7 cellular contexts compared by ENCODE assay signal in genomic region chr7:70693300-70693689, GRCh38.
DNase-seq lines count a peak whose midpoint lies in the region; ATAC-seq lines count a peak whose summit lies in the region.

No MANE protein-coding gene starts in this region.

- peak overlapping the region; percentile 69 for H3K4me3 Mint-ChIP-seq in activated CD8-positive, alpha-beta T cell treated with anti-CD3 and anti-CD28 coated beads, Interleukin-2, amount 10 ng/mL, durations not matched to agents 7 days and 5 days
- peak overlapping the region; percentile 94 for H3K4me3 Mint-ChIP-seq in stimulated activated effector memory CD8-positive, alpha-beta T cell treated with anti-CD3 and anti-CD28 coated beads, Interleukin-12 subunit alpha, Interleukin-12 subunit beta, amount 100 ng/mL, for 72 hours

- H3K36me3 Mint-ChIP-seq in activated CD8-positive, alpha-beta T cell treated with anti-CD3 and anti-CD28 coated beads, Interleukin-2, amount 10 ng/mL, durations not matched to agents 7 days and 5 days (ENCODE audit: low read depth) = no peaks in the 10 kb centered on the region
- H3K36me3 Mint-ChIP-seq in stimulated activated effector memory CD8-positive, alpha-beta T cell treated with anti-CD3 and anti-CD28 coated beads, Interleukin-12 subunit alpha, Interleukin-12 subunit beta, amount 100 ng/mL, for 72 hours = peaks cover 11% of the 10 kb centered on the region

- ATAC-seq in activated CD8-positive, alpha-beta T cell treated with anti-CD3 and anti-CD28 coated beads, Interleukin-2, amount 10 ng/mL, durations not matched to agents 7 days and 5 days = no peak
- ATAC-seq in stimulated activated effector memory CD8-positive, alpha-beta T cell treated with anti-CD3 and anti-CD28 coated beads, Interleukin-12 subunit alpha, Interleukin-12 subunit beta, amount 100 ng/mL, for 72 hours = no peak
- ATAC-seq in HG03095 (IDR thresholded peaks at IDR 0.05; ENCODE audit: unreplicated experiment) = no peak

- no peak overlapping the region for H3K9ac ChIP-seq in iPS-18a (ENCODE audit: low read length)

- H3K27ac ChIP-seq in iPS-18a (ENCODE audit: low read length) = no peak overlapping the region

- POLR2A ChIA-PET in activated CD8-positive, alpha-beta T cell treated with anti-CD3 and anti-CD28 coated beads, Interleukin-2, amount 10 ng/mL, durations not matched to agents 7 days and 5 days (lab: Charles Lee) = no interaction called here

- peak; percentile 62 for DNase-seq in H7
- DNase-seq in activated CD8-positive, alpha-beta T cell treated with anti-CD3 and anti-CD28 coated beads, Interleukin-2, amount 10 ng/mL, durations not matched to agents 7 days and 5 days = no peak
- no peak for DNase-seq in stimulated activated effector memory CD8-positive, alpha-beta T cell treated with anti-CD3 and anti-CD28 coated beads, Interleukin-12 subunit alpha, Interleukin-12 subunit beta, amount 100 ng/mL, for 72 hours (ENCODE audit: low spot score in 2 of 2)
- DNase-seq in NCI-H146 (lab: John Stamatoyannopoulos, UW) = no peak
- DNase-seq in activated CD8-positive, alpha-beta memory T cell treated with anti-CD3 and anti-CD28 coated beads, Interleukin-2, amount 50 U/mL, for 4 hours = no peak

- H3K27me3 Mint-ChIP-seq in activated CD8-positive, alpha-beta T cell treated with anti-CD3 and anti-CD28 coated beads, Interleukin-2, amount 10 ng/mL, durations not matched to agents 7 days and 5 days (ENCODE audit: low read depth) = peaks cover 34% of the 10 kb centered on the region

- H3K27me3 ChIP-seq in H7 (ENCODE audit: control insufficient read depth, insufficient read depth, low read length) (peaks cover 23% of the 10 kb centered on the region), iPS-18a (ENCODE audit: control insufficient read depth, insufficient read depth, low read length) (peaks cover 23% of the 10 kb centered on the region)

- CTCF ChIA-PET in activated CD8-positive, alpha-beta T cell treated with anti-CD3 and anti-CD28 coated beads, Interleukin-2, amount 10 ng/mL, durations not matched to agents 7 days and 5 days (lab: Charles Lee) = interaction anchor here (1.5 kb wide), 1 partner anchor 8 kb away, joined by 4 read pairs; no protein-coding TSS in a partner anchor

- no peaks in the 10 kb centered on the region for H3K9me3 ChIP-seq in iPS-18a (ENCODE audit: control insufficient read depth, low read depth, low read length)

- H3K4me1 Mint-ChIP-seq in activated CD8-positive, alpha-beta T cell treated with anti-CD3 and anti-CD28 coated beads, Interleukin-2, amount 10 ng/mL, durations not matched to agents 7 days and 5 days (ENCODE audit: low read depth) = peaks cover 35% of the 10 kb centered on the region
- peaks cover 24% of the 10 kb centered on the region for H3K4me1 Mint-ChIP-seq in stimulated activated effector memory CD8-positive, alpha-beta T cell treated with anti-CD3 and anti-CD28 coated beads, Interleukin-12 subunit alpha, Interleukin-12 subunit beta, amount 100 ng/mL, for 72 hours

- H3K4me1 ChIP-seq in iPS-18a (ENCODE audit: control insufficient read depth, low read depth, low read length) = peaks cover 23% of the 10 kb centered on the region

- peak overlapping the region; percentile 40 for H3K4me3 ChIP-seq in H7 (ENCODE audit: insufficient read depth, low read depth, low read length)
- H3K4me3 ChIP-seq in iPS-18a (ENCODE audit: low read length) = peak overlapping the region; percentile 95

- H3K27ac Mint-ChIP-seq in activated CD8-positive, alpha-beta T cell treated with anti-CD3 and anti-CD28 coated beads, Interleukin-2, amount 10 ng/mL, durations not matched to agents 7 days and 5 days = peak overlapping the region; percentile 10
- H3K27ac Mint-ChIP-seq in stimulated activated effector memory CD8-positive, alpha-beta T cell treated with anti-CD3 and anti-CD28 coated beads, Interleukin-12 subunit alpha, Interleukin-12 subunit beta, amount 100 ng/mL, for 72 hours = no peak overlapping the region

- no peaks in the 10 kb centered on the region for H3K9me3 Mint-ChIP-seq in activated CD8-positive, alpha-beta T cell treated with anti-CD3 and anti-CD28 coated beads, Interleukin-2, amount 10 ng/mL, durations not matched to agents 7 days and 5 days (ENCODE audit: insufficient read depth)
- H3K9me3 Mint-ChIP-seq in stimulated activated effector memory CD8-positive, alpha-beta T cell treated with anti-CD3 and anti-CD28 coated beads, Interleukin-12 subunit alpha, Interleukin-12 subunit beta, amount 100 ng/mL, for 72 hours = no peaks in the 10 kb centered on the region

- no peaks in the 10 kb centered on the region; the same call in 1 of the 2 replicates for H3K36me3 ChIP-seq in H7 (replicated peaks; ENCODE audit: control insufficient read depth, insufficient read depth, low read length)
- H3K36me3 ChIP-seq in iPS-18a (ENCODE audit: control insufficient read depth, low read depth, low read length) = peaks cover 5% of the 10 kb centered on the region
